14 cellular contexts compared by ENCODE assay signal in the genomic region with DNA sequence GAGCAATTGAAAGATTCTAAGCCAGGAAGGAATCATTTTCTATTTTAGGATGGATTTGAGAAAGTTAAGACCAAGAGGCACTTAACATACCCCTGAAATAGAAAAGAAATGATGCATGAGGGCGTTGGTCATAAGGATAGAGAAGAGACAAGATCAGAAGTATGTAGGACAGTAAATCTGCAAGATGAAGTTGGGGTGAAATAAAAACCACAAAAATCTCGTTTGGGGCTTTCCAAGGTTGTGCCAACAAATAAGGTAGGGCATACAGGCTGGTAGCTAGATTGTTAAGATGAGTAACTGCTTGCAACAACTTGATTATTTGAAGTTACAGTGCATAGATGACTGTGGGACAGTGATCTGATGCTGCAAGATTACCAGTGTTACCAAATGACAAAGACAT. TPM values are rescaled to one million over a fixed set of nuclear protein-coding genes. Genes with fewer than 3 reads are reported as not detected.
DNase-seq lines count a peak whose midpoint lies in the region; ATAC-seq and TF ChIP-seq lines count a peak whose summit lies in the region.
"Had no signal": no experiment of that assay in that cellular context is flagged by ENCODE, and none has a peak within 500 bp of the region (broad histone marks: within the 10 kb centered on the region; RNA-seq: fewer than 3 reads in every experiment).

No MANE protein-coding gene starts in this region.

- TSS peak; percentile 70 for BruUV-seq in Panc1 (replicated peaks; lab: Mats Ljungman, UMichigan)

- H3K4me1 ChIP-seq in Panc1 (ENCODE audit: control insufficient read depth, insufficient read depth, low read length): peaks cover 6% of the 10 kb centered on the region

- CTCF ChIA-PET in Panc1 (lab: Charles Lee): no interaction called here

- H3K36me3 Mint-ChIP-seq in type B pancreatic cell: peaks cover 16% of the 10 kb centered on the region

- peak overlapping the region; percentile 21 for H3K27ac Mint-ChIP-seq in type B pancreatic cell

- H3K27ac ChIP-seq in Panc1 (ENCODE audit: low read length): no peak overlapping the region
- H3K27ac ChIP-seq in epithelial cell of prostate: peak overlapping the region; percentile 93
- H3K27ac ChIP-seq: C4-2B, prostate gland had no signal

- intact Hi-C loops in Panc1 (cut with micrococcal nuclease; ENCODE audit: unreplicated experiment): no loop called here

- ATAC-seq in Panc1 (no peak), HG02840 (IDR thresholded peaks at IDR 0.05; ENCODE audit: low FRiP score, unreplicated experiment) (no peak), GM18868 (IDR thresholded peaks at IDR 0.05; ENCODE audit: unreplicated experiment) (no peak)

- DNase-seq in stimulated activated CD4-positive, alpha-beta T cell treated with anti-CD3 and anti-CD28 coated beads, Interleukin-4, amount 100 ng/mL, for 24 hours: peak; percentile 7
- no peak for DNase-seq in stimulated activated CD4-positive, alpha-beta T cell treated with anti-CD3 and anti-CD28 coated beads, Interleukin-1b, Interleukin-23, amount 100 ng/mL, for 48 hours
- DNase-seq in Panc1 (ENCODE audit: low read depth, low spot score) (no peak), epithelial cell of prostate (ENCODE audit: low read depth, low spot score) (peak; percentile 34), type B pancreatic cell (ENCODE audit: extremely low spot score, unreplicated experiment) (no peak), NCI-H524 (lab: John Stamatoyannopoulos, UW) (no peak)
- DNase-seq: hippocampal formation, RPMI8226, T1000 had no signal

- H3K36me3 ChIP-seq in Panc1 (ENCODE audit: control insufficient read depth, insufficient read depth, low read length): peaks cover 8% of the 10 kb centered on the region; the same call in 1 of the 2 replicates
- H3K36me3 ChIP-seq: prostate gland had no signal

- no peaks in the 10 kb centered on the region for H3K9me3 ChIP-seq in Panc1 (ENCODE audit: control insufficient read depth, insufficient read depth, low read depth, low read length)
- H3K9me3 ChIP-seq: prostate gland had no signal

- no peak overlapping the region for H3K4me3 ChIP-seq in Panc1 (ENCODE audit: low read depth in 2 of 2, low read length in 2 of 2)
- H3K4me3 ChIP-seq: lung, prostate gland had no signal

- no peaks in the 10 kb centered on the region for H3K9me3 Mint-ChIP-seq in type B pancreatic cell

- TF ChIP-seq CTCF in Panc1 (IDR thresholded peaks at IDR 0.05) (no peak), type B pancreatic cell (conservative IDR thresholded peaks at IDR 0.05) (no peak)

- no peaks in the 10 kb centered on the region for H3K27me3 ChIP-seq in Panc1 (ENCODE audit: control insufficient read depth, insufficient read depth, low read length)

- in situ Hi-C loops in Panc1 (cut with HindIII; ENCODE audit: low pct_unique_long_range_greater_than_20kb, low sequenced_read_pairs): no loop called here

- H3K4me1 Mint-ChIP-seq in type B pancreatic cell (ENCODE audit: unreplicated experiment): peaks cover 38% of the 10 kb centered on the region

- peak overlapping the region; percentile 18 for H3K4me3 Mint-ChIP-seq in type B pancreatic cell

- POLR2A ChIA-PET in Panc1 (lab: Charles Lee): interaction anchor here (1.0 kb wide), 1 partner anchor 14 kb away, joined by 3 read pairs; no protein-coding TSS in a partner anchor

- H3K27me3 Mint-ChIP-seq in type B pancreatic cell: peaks cover 8% of the 10 kb centered on the region

RNA-seq across cellular contexts. Expression of gene BRWD1, which starts 2.6 kb away (rescaled TPM):
- total RNA-seq in Panc1 (2021; ENCODE audit: unreplicated experiment) (26.2 TPM), type B pancreatic cell (ENCODE audit: low replicate concordance) (44.7 and 48.0 TPM in 2 replicates)
- 10.0 TPM for polyA plus RNA-seq in Panc1 (2012; ENCODE audit: insufficient read length)

RNA-seq across cellular contexts. Expression of gene HMGN1, which starts 32.8 kb away (rescaled TPM):
- total RNA-seq in Panc1 (2021; ENCODE audit: unreplicated experiment) (293 TPM), type B pancreatic cell (ENCODE audit: low replicate concordance) (466 and 479 TPM in 2 replicates)
- polyA plus RNA-seq in Panc1 (2012; ENCODE audit: insufficient read length): 300 TPM

Comparison
In these comparisons a context has a peak if more than half of its experiments do, and no peak if none do; other contexts are left out.
1. DNase-seq: peak in stimulated activated CD4-positive, alpha-beta T cell treated with anti-CD3 and anti-CD28 coated beads, Interleukin-4, amount 100 ng/mL, for 24 hours (single experiment) and epithelial cell of prostate (single experiment); none in stimulated activated CD4-positive, alpha-beta T cell treated with anti-CD3 and anti-CD28 coated beads, Interleukin-1b, Interleukin-23, amount 100 ng/mL, for 48 hours (single experiment), Panc1 (single experiment), type B pancreatic cell (single experiment) and NCI-H524 (0 of 2).